24 cellular contexts compared by ENCODE assay signal in genomic region chr22:28627791-28628190, GRCh38. TPM values are rescaled to one million over a fixed set of nuclear protein-coding genes. Genes with fewer than 3 reads are reported as not detected.
DNase-seq lines count a peak whose midpoint lies in the region; ATAC-seq and TF ChIP-seq lines count a peak whose summit lies in the region.
"Had no signal": no experiment of that assay in that cellular context is flagged by ENCODE, and none has a peak within 500 bp of the region (broad histone marks: within the 10 kb centered on the region; RNA-seq: fewer than 3 reads in every experiment).

No MANE protein-coding gene starts in this region.

- H3K27ac ChIP-seq in HCT116 (ENCODE audit: low read depth, low read length) (no peak overlapping the region), Karpas-422 (ENCODE audit: low read length) (no peak overlapping the region)
- H3K27ac ChIP-seq: BLaER1 treated with 17β-estradiol and CSF1 and Interleukin-3, amounts not matched to agents 10 nM and 100 nM had no signal

- no peaks in the 10 kb centered on the region for H3K79me2 ChIP-seq in HCT116 (ENCODE audit: insufficient read depth, low read length)
- H3K79me2 ChIP-seq in Karpas-422 (ENCODE audit: low read length), result no peaks in the 10 kb centered on the region

- TF ChIP-seq CTCF in HCT116 (IDR thresholded peaks at IDR 0.05 in 2 of 3, conservative IDR thresholded peaks at IDR 0.05 in 1 of 3; ENCODE audit: borderline replicate concordance in 1 of 3, insufficient read depth in 1 of 3, low read depth in 2 of 3, low read length in 2 of 3), result no peak
- no peak for TF ChIP-seq CTCF in fibroblast of pulmonary artery (IDR thresholded peaks at IDR 0.05; ENCODE audit: low read length, missing control alignments)

- no peak overlapping the region for H2AFZ ChIP-seq in HCT116 (ENCODE audit: low read depth, low read length, poor library complexity, severe bottlenecking)
- H2AFZ ChIP-seq in Karpas-422 (ENCODE audit: low read length), result no peak overlapping the region
- H2AFZ ChIP-seq: GM23338 had no signal

- intact Hi-C loops in HCT116 (cut with micrococcal nuclease), result no loop called here

- no TSS peak for BruUV-seq in HCT116 (replicated peaks; lab: Mats Ljungman, UMichigan)

- no peaks in the 10 kb centered on the region for H3K9me3 ChIP-seq in HCT116 (ENCODE audit: control insufficient read depth in 1 of 2, insufficient read depth in 1 of 2, low read depth in 1 of 2, low read length in 2 of 2)
- no peaks in the 10 kb centered on the region for H3K9me3 ChIP-seq in adipocyte (ENCODE audit: control insufficient read depth, low read length)
- no peaks in the 10 kb centered on the region for H3K9me3 ChIP-seq in Karpas-422 (ENCODE audit: low read length)
- H3K9me3 ChIP-seq: A549; BE2C; BLaER1 treated with 17β-estradiol and CSF1 and Interleukin-3, amounts not matched to agents 10 nM and 100 nM had no signal

- no peak overlapping the region for H3K4me2 ChIP-seq in HCT116 (ENCODE audit: low read length)
- no peak overlapping the region for H3K4me2 ChIP-seq in Karpas-422 (ENCODE audit: low read depth, low read length, poor library complexity, severe bottlenecking)
- H3K4me2 ChIP-seq: A549; BLaER1 treated with 17β-estradiol and CSF1 and Interleukin-3, amounts not matched to agents 10 nM and 100 nM; GM23338 had no signal

- TF ChIP-seq POLR2A in HCT116 (IDR thresholded peaks at IDR 0.05; ENCODE audit: borderline replicate concordance, extremely low read depth, insufficient read depth, insufficient read length), result no peak

- DNase-seq in HCT116 (ENCODE audit: low read depth, low spot score) (no peak), adipocyte (ENCODE audit: low read depth) (peak; percentile 36), dedifferentiated amniotic fluid mesenchymal stem cell (ENCODE audit: extremely low spot score) (peak; percentile 3), fibroblast of pulmonary artery (ENCODE audit: low read depth) (peak; percentile 4), iPS-NIHi11 (ENCODE audit: low spot score) (no peak), medulla oblongata (ENCODE audit: extremely low spot score) (no peak), Karpas-422 (no peak), occipital lobe (lab: John Stamatoyannopoulos, UW) (no peak)
- DNase-seq: 8988T; ACHN; AML-193; BE2C; CD4-positive, alpha-beta T cell; CD8-positive, alpha-beta memory T cell; DMS 273 treated with DMSO at 0.1 percent for 48 hours; DMS79; EL; GDM1; H9; HFFc6 had no signal

- H3K4me1 ChIP-seq in HCT116 (ENCODE audit: control insufficient read depth in 1 of 2, insufficient read depth in 2 of 2, low read length in 2 of 2) (no peaks in the 10 kb centered on the region), adipocyte (ENCODE audit: control insufficient read depth, insufficient read depth, low read length) (peaks cover 12% of the 10 kb centered on the region), Karpas-422 (ENCODE audit: low read length) (no peaks in the 10 kb centered on the region)
- H3K4me1 ChIP-seq: BE2C; BLaER1 treated with 17β-estradiol and CSF1 and Interleukin-3, amounts not matched to agents 10 nM and 100 nM had no signal

- H3K4me3 ChIP-seq in HCT116 (replicated peaks in 1 of 2; ENCODE audit: low read depth in 1 of 2, low read length in 2 of 2), result no peak overlapping the region
- H3K4me3 ChIP-seq in adipocyte (ENCODE audit: low read length), result no peak overlapping the region
- H3K4me3 ChIP-seq in fibroblast of pulmonary artery (replicated peaks; ENCODE audit: low read depth, low read length), result no peak overlapping the region
- no peak overlapping the region for H3K4me3 ChIP-seq in Karpas-422 (ENCODE audit: low read length)
- H3K4me3 ChIP-seq: A549; BLaER1 treated with 17β-estradiol and CSF1 and Interleukin-3, amounts not matched to agents 10 nM and 100 nM; GM12878; GM23338 had no signal

- H3K9ac ChIP-seq in HCT116 (ENCODE audit: low read length) (no peak overlapping the region), adipocyte (ENCODE audit: low read length) (no peak overlapping the region), Karpas-422 (ENCODE audit: low read length) (no peak overlapping the region)
- H3K9ac ChIP-seq: BLaER1 treated with 17β-estradiol and CSF1 and Interleukin-3, amounts not matched to agents 10 nM and 100 nM had no signal

- H3K9me2 ChIP-seq in HCT116 (ENCODE audit: insufficient read depth) (no peaks in the 10 kb centered on the region), Karpas-422 (replicated peaks; ENCODE audit: insufficient read depth, low read length) (no peaks in the 10 kb centered on the region)

- ATAC-seq in HCT116, result no peak
- ATAC-seq: A549, GM12878, GM23338 had no signal

- no peaks in the 10 kb centered on the region for H3K36me3 ChIP-seq in HCT116 (ENCODE audit: control insufficient read depth in 1 of 2, insufficient read depth in 2 of 2, low read length in 2 of 2)
- no peaks in the 10 kb centered on the region for H3K36me3 ChIP-seq in adipocyte (ENCODE audit: control insufficient read depth, insufficient read depth, low read length, severe bottlenecking)
- no peaks in the 10 kb centered on the region for H3K36me3 ChIP-seq in Karpas-422 (ENCODE audit: insufficient read depth, low read length)
- H3K36me3 ChIP-seq: BE2C; BLaER1 treated with 17β-estradiol and CSF1 and Interleukin-3, amounts not matched to agents 10 nM and 100 nM had no signal

- RAD21 ChIA-PET in HCT116 (lab: Charles Lee; ENCODE audit: low non-redundant PET in 1 of 2, low total read pairs in 2 of 2, uncharacterized antibody in 2 of 2, unreplicated experiment in 2 of 2), result no interaction called here

- POLR2A ChIA-PET in HCT116 (lab: Charles Lee), result no interaction called here

- CTCF ChIA-PET in HCT116 (lab: Charles Lee), result interaction anchor here (1.6 kb wide), 1 partner anchor 27 kb away, joined by 4 read pairs; no protein-coding TSS in a partner anchor

- H4K20me1 ChIP-seq in HCT116 (ENCODE audit: insufficient read depth) (no peaks in the 10 kb centered on the region), Karpas-422 (ENCODE audit: insufficient read depth, low read depth, low read length) (0 out of 2 replicates have a peak, but pooled peaks cover 5% of the 10 kb centered on the region)
- H4K20me1 ChIP-seq: BLaER1 treated with 17β-estradiol and CSF1 and Interleukin-3, amounts not matched to agents 10 nM and 100 nM had no signal

- no peak for TF ChIP-seq RAD21 in HCT116 (IDR thresholded peaks at IDR 0.05; ENCODE audit: low read depth)

- no peaks in the 10 kb centered on the region for H3K27me3 ChIP-seq in HCT116 (ENCODE audit: insufficient read depth, low read length)
- no peaks in the 10 kb centered on the region for H3K27me3 ChIP-seq in adipocyte (replicated peaks; ENCODE audit: control insufficient read depth, insufficient read depth, low read length)
- no peaks in the 10 kb centered on the region for H3K27me3 ChIP-seq in Karpas-422 (ENCODE audit: low read length)
- H3K27me3 ChIP-seq: BE2C had no signal

TF ChIP-seq in HCT116, 20 proteins besides CTCF, POLR2A, EP300 and RAD21:
- TF ChIP-seq FOSL1 (IDR thresholded peaks at IDR 0.05; ENCODE audit: low read depth), result 0 out of 2 replicates have a peak, but pooled peaks have one; percentile 17
- TF ChIP-seq JUND (IDR thresholded peaks at IDR 0.05), result 0 out of 2 replicates have a peak, but pooled peaks have one; percentile 14
- no peak for TF ChIP-seq EZH2phosphoT487 (IDR thresholded peaks at IDR 0.05; ENCODE audit: borderline replicate concordance)

RNA-seq across cellular contexts. Expression of gene TTC28, which starts 51.8 kb away (rescaled TPM):
- total RNA-seq in HCT116 (2021; ENCODE audit: unreplicated experiment) (0.12 TPM), occipital lobe (157 TPM)
- 0.27 and 0.29 TPM in 2 replicates for polyA plus RNA-seq in HCT116 (2012)
- 11.2 and 12.4 TPM in 2 replicates for total RNA-seq in Karpas-422 (2014; rRNA removed; shearing (Covaris generic); ENCODE audit: low replicate concordance)

Comparison
In these comparisons a context has a peak if more than half of its experiments do, and no peak if none do; other contexts are left out.
1. DNase-seq: peak in adipocyte (single experiment), dedifferentiated amniotic fluid mesenchymal stem cell (single experiment) and fibroblast of pulmonary artery (single experiment); none in HCT116 (single experiment), iPS-NIHi11 (single experiment), medulla oblongata (single experiment), Karpas-422 (single experiment) and occipital lobe (single experiment).
2. RNA of gene TTC28, which starts 51.8 kb away (total RNA-seq): 157 TPM in occipital lobe (single experiment); 11.2 to 12.4 TPM in Karpas-422 and 0.12 TPM in HCT116 (single experiment); every median in the first group is over 10 times any median in the second.